In genomic region chr1:248847181-248847955, GRCh38 we compare ENCODE assay signal across 22 cellular contexts.
"Had no signal": no experiment of that assay in that cellular context is flagged by ENCODE, and none has a peak within 500 bp of the region (broad histone marks: within the 10 kb centered on the region; RNA-seq: fewer than 3 reads in every experiment).

No MANE protein-coding gene starts in this region.

- H3K9ac ChIP-seq: neural progenitor cell had no signal

- H3K4me2 ChIP-seq: neural progenitor cell had no signal

- H3K27me3 ChIP-seq: adrenal gland, neural progenitor cell, thyroid gland had no signal

- ATAC-seq: activated CD8-positive, alpha-beta T cell treated with anti-CD3 and anti-CD28 coated beads for 36 hours; activated T-cell treated with anti-CD3 and anti-CD28 coated beads, Interleukin-2, amount 50 U/mL, for 4 hours; naive thymus-derived CD8-positive, alpha-beta T cell; SK-N-SH treated with all-trans-retinoic acid at 6 μM for 48 hours had no signal

- H3K36me3 ChIP-seq: neural progenitor cell had no signal

- H3K27ac ChIP-seq: adrenal gland, epithelial cell of prostate, lower lobe of right lung, neural progenitor cell, skin epidermis, thyroid gland, WERI-Rb-1 had no signal

- DNase-seq: activated CD4-positive, alpha-beta T cell treated with anti-CD3 and anti-CD28 coated beads, Interleukin-2, amount 10 ng/mL, durations not matched to agents 7 days and 5 days; activated CD4-positive, CD25-positive, alpha-beta regulatory T cell treated with anti-CD3 and anti-CD28 coated beads, Interleukin-2, amount 50 U/mL, for 72 hours; activated CD8-positive, alpha-beta T cell treated with anti-CD3 and anti-CD28 coated beads for 36 hours; activated naive CD4-positive, alpha-beta T cell; activated T-cell treated with anti-CD3 and anti-CD28 coated beads, Interleukin-2, amount 50 U/mL, for 4 hours; kidney; lower lobe of right lung; mesendoderm; naive thymus-derived CD8-positive, alpha-beta T cell; stimulated activated CD4-positive, alpha-beta T cell treated with anti-CD3 and anti-CD28 coated beads, Interleukin-2, amount 100 ng/mL, for 24 hours; stimulated activated naive CD4-positive, alpha-beta T cell treated with Interleukin-2 at 50 U/mL for 16 hours; substantia nigra; thyroid gland; WERI-Rb-1 had no signal

- FAIRE-seq: astrocyte, colon, kidney, urothelium cell line had no signal

- H3K4me3 ChIP-seq: adrenal gland, lower lobe of right lung, neural progenitor cell, skin epidermis, thyroid gland had no signal

- H3K4me1 ChIP-seq: adrenal gland, neural progenitor cell had no signal

- H2AFZ ChIP-seq: neural progenitor cell had no signal

- H3K9me3 ChIP-seq: adrenal gland, lower lobe of right lung, thyroid gland had no signal
